Comparison of ENCODE assay signal across 6 cellular contexts in genomic region chr19:1206733-1207301, GRCh38.
A peak's percentile ranks its signal among the peaks of the same experiment; 100 is the strongest.
DNase-seq lines count a peak whose midpoint lies in the region; ATAC-seq and TF ChIP-seq lines count a peak whose summit lies in the region.

No MANE protein-coding gene starts in this region.

- DNase-seq in RWPE1 (ENCODE audit: low spot score) (no peak), fibroblast of pulmonary artery (ENCODE audit: low read depth) (no peak), NCI-H345 treated with DMSO at 0.1 percent for 48 hours (lab: John Stamatoyannopoulos, UW; ENCODE audit: unreplicated experiment) (no peak)
- peak in 1 of 2 donors; percentile 66 for DNase-seq in stimulated activated effector memory CD8-positive, alpha-beta T cell treated with anti-CD3 and anti-CD28 coated beads, Interleukin-12 subunit alpha, Interleukin-12 subunit beta, amount 100 ng/mL, for 72 hours (ENCODE audit: low spot score in 2 of 2)

- H3K4me3 ChIP-seq in fibroblast of pulmonary artery (replicated peaks; ENCODE audit: low read depth, low read length), result peak overlapping the region; percentile 73

- POLR2A ChIA-PET in RWPE1 (lab: Yijun Ruan, JAX; ENCODE audit: low non-redundant PET), result no interaction called here

- H3K9me3 Mint-ChIP-seq in stimulated activated effector memory CD8-positive, alpha-beta T cell treated with anti-CD3 and anti-CD28 coated beads, Interleukin-12 subunit alpha, Interleukin-12 subunit beta, amount 100 ng/mL, for 72 hours, result no peaks in the 10 kb centered on the region

- CTCF ChIA-PET in RWPE1 (lab: Yijun Ruan, JAX), result interaction anchor here (0.5 to 0.9 kb wide), 3 partner anchors 17 to 38 kb away, joined by 3 to 6 read pairs (median 3); no protein-coding TSS in a partner anchor

- H3K4me1 Mint-ChIP-seq in stimulated activated effector memory CD8-positive, alpha-beta T cell treated with anti-CD3 and anti-CD28 coated beads, Interleukin-12 subunit alpha, Interleukin-12 subunit beta, amount 100 ng/mL, for 72 hours, result peaks cover 40% of the 10 kb centered on the region

- TF ChIP-seq CTCF in C4-2B (conservative IDR thresholded peaks at IDR 0.05) (no peak), RWPE1 (conservative IDR thresholded peaks at IDR 0.05; ENCODE audit: low read depth) (no peak), fibroblast of pulmonary artery (IDR thresholded peaks at IDR 0.05; ENCODE audit: low read length, missing control alignments) (no peak)

- H3K36me3 Mint-ChIP-seq in stimulated activated effector memory CD8-positive, alpha-beta T cell treated with anti-CD3 and anti-CD28 coated beads, Interleukin-12 subunit alpha, Interleukin-12 subunit beta, amount 100 ng/mL, for 72 hours, result peaks cover 42% of the 10 kb centered on the region

- peak overlapping the region; percentile 98 for H3K4me3 Mint-ChIP-seq in stimulated activated effector memory CD8-positive, alpha-beta T cell treated with anti-CD3 and anti-CD28 coated beads, Interleukin-12 subunit alpha, Interleukin-12 subunit beta, amount 100 ng/mL, for 72 hours

- peak overlapping the region; percentile 97 for H3K27ac Mint-ChIP-seq in stimulated activated effector memory CD8-positive, alpha-beta T cell treated with anti-CD3 and anti-CD28 coated beads, Interleukin-12 subunit alpha, Interleukin-12 subunit beta, amount 100 ng/mL, for 72 hours

- no peak for ATAC-seq in stimulated activated effector memory CD8-positive, alpha-beta T cell treated with anti-CD3 and anti-CD28 coated beads, Interleukin-12 subunit alpha, Interleukin-12 subunit beta, amount 100 ng/mL, for 72 hours
- ATAC-seq in HG02610 (IDR thresholded peaks at IDR 0.05; ENCODE audit: unreplicated experiment), result no peak

- peak overlapping the region; percentile 70 for H3K27ac ChIP-seq in C4-2B
- H3K27ac ChIP-seq in RWPE1, result peak overlapping the region; percentile 98
